In genomic region chr13:22040810-22041364, GRCh38 we compare ENCODE assay signal across 1 cellular context.
A peak's percentile ranks its signal among the peaks of the same experiment; 100 is the strongest.
TF ChIP-seq lines count a peak whose summit lies in the region.

No MANE protein-coding gene starts in this region.

TF ChIP-seq in K562, 482 proteins besides CTCF, POLR2A, EP300 and RAD21 (continued from another document):
- TF ChIP-seq ZBTB5 (IDR thresholded peaks at IDR 0.05) (peak; percentile 79; the same call in 1 of the 2 replicates), TBP (optimal IDR thresholded peaks at IDR 0.05; ENCODE audit: low read depth, low read length) (peak; percentile 23)
